18 cellular contexts compared by ENCODE assay signal in genomic region chr9:106963684-106964083, GRCh38.
DNase-seq lines count a peak whose midpoint lies in the region; ATAC-seq and TF ChIP-seq lines count a peak whose summit lies in the region.
"Had no signal": no experiment of that assay in that cellular context is flagged by ENCODE, and none has a peak within 500 bp of the region (broad histone marks: within the 10 kb centered on the region; RNA-seq: fewer than 3 reads in every experiment).

No MANE protein-coding gene starts in this region.

- H3K4me1 ChIP-seq in psoas muscle = peaks cover 51% of the 10 kb centered on the region

- POLR2A ChIA-PET in activated CD4-positive, alpha-beta T cell treated with anti-CD3 and anti-CD28 coated beads, Interleukin-2, amount 10 ng/mL, durations not matched to agents 7 days and 5 days (lab: Charles Lee) = no interaction called here

- peak; percentile 10 for DNase-seq in activated CD4-positive, alpha-beta T cell treated with anti-CD3 and anti-CD28 coated beads, Interleukin-2, amount 10 ng/mL, durations not matched to agents 7 days and 5 days
- DNase-seq in activated CD4-positive, alpha-beta T cell treated with anti-CD3 and anti-CD28 coated beads for 48 hours = no peak
- no peak for DNase-seq in stimulated activated naive CD8-positive, alpha-beta T cell treated with anti-CD3 and anti-CD28 coated beads, Interleukin-15, amount 100 ng/mL, for 72 hours
- DNase-seq in stimulated activated naive CD8-positive, alpha-beta T cell treated with anti-CD3 and anti-CD28 coated beads, Interleukin-15, Interleukin-2, amounts not matched to agents 100 U/mL and 50 U/mL, for 24 hours = no peak
- DNase-seq in psoas muscle = no peak
- DNase-seq in MG63 = no peak
- DNase-seq in NCI-H1092 treated with DMSO at 0.1 percent for 48 hours (lab: John Stamatoyannopoulos, UW) = no peak
- DNase-seq: DMS 273 treated with DMSO at 0.1 percent for 48 hours, GM23248, HCEC 1CT, NCI-H1694 treated with DMSO at 0.1 percent for 48 hours, NCI-H510A treated with DMSO at 0.1 percent for 48 hours, NCI-H774, SHP77 treated with DMSO at 0.1 percent for 48 hours, SK-N-SH had no signal

- intact Hi-C loops in psoas muscle (cut with DNase I) = no loop called here

- H3K27ac ChIP-seq in psoas muscle = peak overlapping the region; percentile 54
- H3K27ac ChIP-seq: 22Rv1, GM23248 had no signal

- TF ChIP-seq CTCF in psoas muscle (IDR thresholded peaks at IDR 0.05) = no peak

- no peaks in the 10 kb centered on the region for H3K27me3 ChIP-seq in psoas muscle (ENCODE audit: insufficient read depth in 3 of 3, low read length in 2 of 3)
- H3K27me3 ChIP-seq in MG63 = no peaks in the 10 kb centered on the region

- H3K4me1 Mint-ChIP-seq in activated CD4-positive, alpha-beta T cell treated with anti-CD3 and anti-CD28 coated beads, Interleukin-2, amount 10 ng/mL, durations not matched to agents 7 days and 5 days = peaks cover 40% of the 10 kb centered on the region
- H3K4me1 Mint-ChIP-seq in stimulated activated naive CD8-positive, alpha-beta T cell treated with anti-CD3 and anti-CD28 coated beads, Interleukin-15, amount 100 ng/mL, for 72 hours = peaks cover 23% of the 10 kb centered on the region
- H3K4me1 Mint-ChIP-seq: B cell had no signal

- peak overlapping the region; percentile 66 for H3K27ac Mint-ChIP-seq in activated CD4-positive, alpha-beta T cell treated with anti-CD3 and anti-CD28 coated beads, Interleukin-2, amount 10 ng/mL, durations not matched to agents 7 days and 5 days
- no peak overlapping the region for H3K27ac Mint-ChIP-seq in stimulated activated naive CD8-positive, alpha-beta T cell treated with anti-CD3 and anti-CD28 coated beads, Interleukin-15, amount 100 ng/mL, for 72 hours
- H3K27ac Mint-ChIP-seq: B cell had no signal

- H3K27me3 Mint-ChIP-seq in activated CD4-positive, alpha-beta T cell treated with anti-CD3 and anti-CD28 coated beads, Interleukin-2, amount 10 ng/mL, durations not matched to agents 7 days and 5 days = peaks cover 2% of the 10 kb centered on the region
- peaks cover 7% of the 10 kb centered on the region for H3K27me3 Mint-ChIP-seq in stimulated activated naive CD8-positive, alpha-beta T cell treated with anti-CD3 and anti-CD28 coated beads, Interleukin-15, amount 100 ng/mL, for 72 hours
- H3K27me3 Mint-ChIP-seq: B cell had no signal

- peaks cover 3% of the 10 kb centered on the region for H3K36me3 Mint-ChIP-seq in activated CD4-positive, alpha-beta T cell treated with anti-CD3 and anti-CD28 coated beads, Interleukin-2, amount 10 ng/mL, durations not matched to agents 7 days and 5 days (ENCODE audit: low read depth)

- H3K9me3 ChIP-seq in psoas muscle (no peaks in the 10 kb centered on the region), MG63 (peaks cover 2% of the 10 kb centered on the region)
- H3K9me3 ChIP-seq: SK-N-SH had no signal

- H3K4me3 Mint-ChIP-seq in activated CD4-positive, alpha-beta T cell treated with anti-CD3 and anti-CD28 coated beads, Interleukin-2, amount 10 ng/mL, durations not matched to agents 7 days and 5 days = no peak overlapping the region
- no peak overlapping the region for H3K4me3 Mint-ChIP-seq in stimulated activated naive CD8-positive, alpha-beta T cell treated with anti-CD3 and anti-CD28 coated beads, Interleukin-15, amount 100 ng/mL, for 72 hours
- H3K4me3 Mint-ChIP-seq: B cell had no signal

- H3K36me3 ChIP-seq in psoas muscle (ENCODE audit: insufficient read depth in 1 of 2, low read depth in 1 of 2) = peaks cover 0 to 16% of the 10 kb centered on the region in 2 donors
- H3K36me3 ChIP-seq in MG63 = peaks cover 4% of the 10 kb centered on the region; the same call in 1 of the 2 replicates

- CTCF ChIA-PET in activated CD4-positive, alpha-beta T cell treated with anti-CD3 and anti-CD28 coated beads, Interleukin-2, amount 10 ng/mL, durations not matched to agents 7 days and 5 days (lab: Charles Lee) = no interaction called here

- 70 to 79% (median 71%) methylated on average over 3 of the region's 3 CpGs for WGBS in psoas muscle, 3 donors

- ATAC-seq in stimulated activated naive CD8-positive, alpha-beta T cell treated with anti-CD3 and anti-CD28 coated beads, Interleukin-15, amount 100 ng/mL, for 72 hours = peak; percentile 28
- ATAC-seq in stimulated activated naive CD8-positive, alpha-beta T cell treated with anti-CD3 and anti-CD28 coated beads, Interleukin-15, Interleukin-2, amounts not matched to agents 100 U/mL and 50 U/mL, for 24 hours = no peak
- ATAC-seq in psoas muscle = no peak
- ATAC-seq in HG03159 (IDR thresholded peaks at IDR 0.05; ENCODE audit: unreplicated experiment) = no peak

- H3K9me3 Mint-ChIP-seq in activated CD4-positive, alpha-beta T cell treated with anti-CD3 and anti-CD28 coated beads, Interleukin-2, amount 10 ng/mL, durations not matched to agents 7 days and 5 days = peaks cover 11% of the 10 kb centered on the region
- H3K9me3 Mint-ChIP-seq in stimulated activated naive CD8-positive, alpha-beta T cell treated with anti-CD3 and anti-CD28 coated beads, Interleukin-15, amount 100 ng/mL, for 72 hours = peaks cover 6 to 7% of the 10 kb centered on the region in 2 donors

- no peak overlapping the region for H3K4me3 ChIP-seq in psoas muscle
- no peak overlapping the region for H3K4me3 ChIP-seq in MG63
- H3K4me3 ChIP-seq: GM23248 had no signal
